Comparison of ENCODE assay signal across 8 cellular contexts in genomic region chr14:51094282-51094821, GRCh38. TPM values are rescaled to one million over a fixed set of nuclear protein-coding genes. Genes with fewer than 3 reads are reported as not detected.
DNase-seq lines count a peak whose midpoint lies in the region; ATAC-seq and TF ChIP-seq lines count a peak whose summit lies in the region.

No MANE protein-coding gene starts in this region.

- TF ChIP-seq EP300 in gastroesophageal sphincter (IDR thresholded peaks at IDR 0.05): no peak

- H3K27ac ChIP-seq in CD4-positive, alpha-beta T cell (ENCODE audit: low read depth, low read length): no peak overlapping the region
- peak overlapping the region in 1 of 4 donors; percentile 76 for H3K27ac ChIP-seq in gastroesophageal sphincter
- peak overlapping the region; percentile 77 for H3K27ac ChIP-seq in parathyroid adenoma

- peaks cover 5% of the 10 kb centered on the region for H3K27me3 ChIP-seq in CD4-positive, alpha-beta T cell (ENCODE audit: control insufficient read depth, insufficient read depth, low read length)
- H3K27me3 ChIP-seq in gastroesophageal sphincter (peaks cover 45% of the 10 kb centered on the region), parathyroid adenoma (ENCODE audit: control insufficient read depth, insufficient read depth, low read length) (peaks cover 10% of the 10 kb centered on the region)

- H3K79me2 ChIP-seq in parathyroid adenoma: no peaks in the 10 kb centered on the region

- ATAC-seq in CD4-positive, alpha-beta T cell (ENCODE audit: poor library complexity): no peak
- ATAC-seq in HG03432 (IDR thresholded peaks at IDR 0.05; ENCODE audit: unreplicated experiment) (peak; percentile 8), gastroesophageal sphincter (no peak), GM21717 (IDR thresholded peaks at IDR 0.05; ENCODE audit: unreplicated experiment) (no peak), HG03139 (IDR thresholded peaks at IDR 0.05; ENCODE audit: unreplicated experiment) (no peak)

- H3K27me3 Mint-ChIP-seq in CD4-positive, alpha-beta T cell: peaks cover 25% of the 10 kb centered on the region

- H3K36me3 ChIP-seq in gastroesophageal sphincter (no peaks in the 10 kb centered on the region), parathyroid adenoma (ENCODE audit: control insufficient read depth, insufficient read depth, low read length) (no peaks in the 10 kb centered on the region)

- no peaks in the 10 kb centered on the region for H3K9me3 ChIP-seq in CD4-positive, alpha-beta T cell (ENCODE audit: control insufficient read depth, low read length)
- H3K9me3 ChIP-seq in gastroesophageal sphincter (no peaks in the 10 kb centered on the region), parathyroid adenoma (ENCODE audit: control insufficient read depth, low read length) (no peaks in the 10 kb centered on the region)

- H3K4me3 Mint-ChIP-seq in CD4-positive, alpha-beta T cell: peak overlapping the region; percentile 99

- no peak overlapping the region for H3K27ac Mint-ChIP-seq in CD4-positive, alpha-beta T cell

- H3K4me1 Mint-ChIP-seq in CD4-positive, alpha-beta T cell (ENCODE audit: low read depth): peaks cover 13% of the 10 kb centered on the region

- peak in 5 of 10 experiments; percentile 0 to 35 (median 7) for DNase-seq in CD4-positive, alpha-beta T cell
- DNase-seq in activated CD8-positive, alpha-beta memory T cell treated with anti-CD3 and anti-CD28 coated beads, Interleukin-2, amount 50 U/mL, for 4 hours: peak; percentile 25
- no peak for DNase-seq in stimulated activated naive CD4-positive, alpha-beta T cell treated with Interleukin-2 at 50 U/mL for 16 hours (lab: John Stamatoyannopoulos, UW)

- no peak for TF ChIP-seq CTCF in CD4-positive, alpha-beta T cell (IDR thresholded peaks at IDR 0.05)
- TF ChIP-seq CTCF in gastroesophageal sphincter (IDR thresholded peaks at IDR 0.05) (no peak), parathyroid adenoma (IDR thresholded peaks at IDR 0.05) (no peak)

- CTCF ChIA-PET in CD4-positive, alpha-beta T cell (lab: Charles Lee): no interaction called here

- H3K4me1 ChIP-seq in gastroesophageal sphincter: peaks cover 0 to 33% (median 16%) of the 10 kb centered on the region in 3 donors
- H3K4me1 ChIP-seq in parathyroid adenoma: peaks cover 4% of the 10 kb centered on the region

- peaks cover 5% of the 10 kb centered on the region for H3K36me3 Mint-ChIP-seq in CD4-positive, alpha-beta T cell (ENCODE audit: low read depth)

- intact Hi-C loops in CD4-positive, alpha-beta T cell (cut with DNase I, micrococcal nuclease): loop anchor here in 1 of 2 experiments (2.0 kb wide), 1 partner anchor 146 kb away; the partner anchor contains the start of gene TMX1

- H3K4me2 ChIP-seq in parathyroid adenoma (ENCODE audit: low read length): peak overlapping the region; percentile 86

- H3K9ac ChIP-seq in parathyroid adenoma: no peak overlapping the region

- no peak for TF ChIP-seq POLR2A in gastroesophageal sphincter (IDR thresholded peaks at IDR 0.05)

- no peaks in the 10 kb centered on the region for H3K9me3 Mint-ChIP-seq in CD4-positive, alpha-beta T cell

- H2AFZ ChIP-seq in parathyroid adenoma: peak overlapping the region; percentile 86

- H3K4me3 ChIP-seq in gastroesophageal sphincter (peak overlapping the region; percentile 29 to 68), parathyroid adenoma (ENCODE audit: low read depth, low read length) (peak overlapping the region; percentile 55)

- no CpG with 5 or more reads among the region's 46 CpGs for WGBS in gastroesophageal sphincter (ENCODE audit: low coverage in 1 of 2), 2 donors

- POLR2A ChIA-PET in CD4-positive, alpha-beta T cell (lab: Charles Lee): interaction anchor here (0.6 to 2.3 kb wide), 5 partner anchors 9 to 474 kb away, joined by 3 to 18 read pairs (median 3); partner anchors contain the start of gene TMX1

RNA-seq across cellular contexts. Expression of gene TRIM9, which starts 0.6 kb away (rescaled TPM):
- under 1 TPM; 0.19 to 0.45 TPM for total RNA-seq in CD4-positive, alpha-beta T cell
- 1 to 10 TPM in 3 of 4 donors, under 1 TPM in 1; 0.84 to 4.7 (median 1.4) TPM for total RNA-seq in gastroesophageal sphincter
